ENCODE assay signal across 14 cellular contexts in the genomic region with DNA sequence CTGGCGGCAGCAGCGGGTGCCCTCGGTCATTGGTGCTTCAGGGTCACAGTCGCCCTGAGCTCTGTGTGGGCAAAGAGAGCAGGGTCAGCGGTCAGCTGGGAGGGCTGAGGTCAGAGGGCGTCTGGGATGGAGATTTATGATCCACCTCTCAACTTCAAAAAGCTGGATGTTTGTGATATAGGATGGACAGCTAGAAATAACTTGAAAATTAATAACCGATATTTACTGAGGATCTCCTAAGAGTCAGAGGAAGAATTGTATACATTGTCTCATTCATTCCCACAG. TPM values are rescaled to one million over a fixed set of nuclear protein-coding genes. Genes with fewer than 3 reads are reported as not detected.
A peak's percentile ranks its signal among the peaks of the same experiment; 100 is the strongest.
DNase-seq lines count a peak whose midpoint lies in the region; TF ChIP-seq lines count a peak whose summit lies in the region.
"Had no signal": no experiment of that assay in that cellular context is flagged by ENCODE, and none has a peak within 500 bp of the region (broad histone marks: within the 10 kb centered on the region; RNA-seq: fewer than 3 reads in every experiment).

No MANE protein-coding gene starts in this region.

- H3K27ac ChIP-seq in H9 (ENCODE audit: insufficient read length, low read depth, low read length) (no peak overlapping the region), colonic mucosa (peak overlapping the region; percentile 56), ascending aorta (no peak overlapping the region)

- H2BK20ac ChIP-seq in H9 (ENCODE audit: low read depth, low read length, poor library complexity, severe bottlenecking), result no peak overlapping the region

- H3K36me3 Mint-ChIP-seq in H9 (ENCODE audit: insufficient read depth in 1 of 3, low read depth in 3 of 3), result peaks cover 0 to 13% (median 0%) of the 10 kb centered on the region in 3 experiments; a peak in 5 of 7 replicates
- no peaks in the 10 kb centered on the region for H3K36me3 Mint-ChIP-seq in nephron (ENCODE audit: low read depth)
- no peaks in the 10 kb centered on the region for H3K36me3 Mint-ChIP-seq in activated CD4-positive, alpha-beta memory T cell treated with anti-CD3 and anti-CD28 coated beads, Interleukin-2, amount 10 ng/mL, durations not matched to agents 7 days and 5 days (ENCODE audit: low read depth)

- no peak overlapping the region for H3K9ac ChIP-seq in H9 (ENCODE audit: extremely low read depth, insufficient read length, low read length)
- peak overlapping the region in 1 of 2 donors; percentile 61 for H3K9ac ChIP-seq in colonic mucosa (ENCODE audit: low read depth in 2 of 2, low read length in 2 of 2)

- no peak overlapping the region for H3K18ac ChIP-seq in H9 (ENCODE audit: insufficient read length, low read depth, low read length)

- H2BK12ac ChIP-seq in H9 (ENCODE audit: insufficient read length, low read depth, low read length), result no peak overlapping the region

- H3K9me3 Mint-ChIP-seq in H9 (no peaks in the 10 kb centered on the region), nephron (no peaks in the 10 kb centered on the region)
- H3K9me3 Mint-ChIP-seq in activated CD4-positive, alpha-beta memory T cell treated with anti-CD3 and anti-CD28 coated beads, Interleukin-2, amount 10 ng/mL, durations not matched to agents 7 days and 5 days, result no peaks in the 10 kb centered on the region

- H3K4me1 ChIP-seq in H9 (ENCODE audit: insufficient read depth, low read length) (peaks cover 5% of the 10 kb centered on the region; the same call in 1 of the 2 replicates), colonic mucosa (peaks cover 5% of the 10 kb centered on the region), ascending aorta (no peaks in the 10 kb centered on the region)

- CTCF ChIA-PET in activated CD4-positive, alpha-beta memory T cell treated with anti-CD3 and anti-CD28 coated beads, Interleukin-2, amount 10 ng/mL, durations not matched to agents 7 days and 5 days (lab: Charles Lee), result interaction anchor here (1.5 kb wide), 1 partner anchor 9 kb away, joined by 3 read pairs; no protein-coding TSS in a partner anchor

- no peak overlapping the region for H2AFZ ChIP-seq in H9 (ENCODE audit: low read length)

- H3K4me3 ChIP-seq in colonic mucosa, result peak overlapping the region; percentile 30
- H3K4me3 ChIP-seq in ascending aorta, result no peak overlapping the region

- H3K23me2 ChIP-seq in H9 (ENCODE audit: insufficient read length, low read depth, low read length, poor library complexity, severe bottlenecking), result peaks cover 9% of the 10 kb centered on the region

- no peak overlapping the region for H3K4me2 ChIP-seq in H9 (ENCODE audit: insufficient read depth, insufficient read length, low read length)

- H3K14ac ChIP-seq in H9 (ENCODE audit: insufficient read depth, low read length), result no peak overlapping the region

- no CpG with 5 or more reads among the region's 7 CpGs for WGBS in H9 (ENCODE audit: extremely low coverage, insufficient read length, low lambda C conversion rate)

- no peak overlapping the region for H2BK120ac ChIP-seq in H9 (ENCODE audit: low read depth, low read length, poor library complexity, severe bottlenecking)

- DNase-seq in H9, result no peak
- DNase-seq in colonic mucosa, result no peak
- DNase-seq in activated CD4-positive, alpha-beta memory T cell treated with anti-CD3 and anti-CD28 coated beads, Interleukin-2, amount 10 ng/mL, durations not matched to agents 7 days and 5 days, result no peak
- no peak for DNase-seq in activated gamma-delta T cell (lab: John Stamatoyannopoulos, UW)
- no peak for DNase-seq in ascending aorta (ENCODE audit: low spot score in 2 of 2)
- DNase-seq: C1 segment of cervical spinal cord, EL, Karpas-422, MM.1S, NCI-H1105, NCI-H1694 treated with DMSO at 0.1 percent for 48 hours, NCI-H446, NCI-H748 treated with DMSO at 0.1 percent for 48 hours had no signal

- no peak overlapping the region for H3K56ac ChIP-seq in H9 (ENCODE audit: insufficient read length, low read depth, low read length)

- no peaks in the 10 kb centered on the region for H3K79me1 ChIP-seq in H9 (ENCODE audit: insufficient read depth, low read depth, low read length, poor library complexity, severe bottlenecking)

- H4K91ac ChIP-seq in H9 (ENCODE audit: insufficient read length, low read depth, low read length), result no peak overlapping the region

- no peak overlapping the region for H3T11ph ChIP-seq in H9 (ENCODE audit: low read length)

- intact Hi-C loops in colonic mucosa (cut with DNase I), result no loop called here
- intact Hi-C loops in ascending aorta (cut with DNase I), result no loop called here

- no peak overlapping the region for H4K5ac ChIP-seq in H9 (ENCODE audit: insufficient read length, low read depth, low read length)

- peak overlapping the region in 1 of 3 experiments; percentile 60; a peak in 1 of 7 replicates for H3K27ac Mint-ChIP-seq in H9
- peak overlapping the region in 1 of 3 experiments; percentile 29 for H3K27ac Mint-ChIP-seq in nephron
- no peak overlapping the region for H3K27ac Mint-ChIP-seq in activated CD4-positive, alpha-beta memory T cell treated with anti-CD3 and anti-CD28 coated beads, Interleukin-2, amount 10 ng/mL, durations not matched to agents 7 days and 5 days

- H3K4me1 Mint-ChIP-seq in H9 (peaks cover 46 to 47% of the 10 kb centered on the region in 2 experiments), nephron (peaks cover 29% of the 10 kb centered on the region)
- H3K4me1 Mint-ChIP-seq in activated CD4-positive, alpha-beta memory T cell treated with anti-CD3 and anti-CD28 coated beads, Interleukin-2, amount 10 ng/mL, durations not matched to agents 7 days and 5 days, result peaks cover 15% of the 10 kb centered on the region

- peaks cover 2% of the 10 kb centered on the region; the same call in 1 of the 2 replicates for H3K79me2 ChIP-seq in H9 (ENCODE audit: insufficient read depth, low read length)

- no peak overlapping the region for H3K4ac ChIP-seq in H9 (ENCODE audit: low read depth, low read length)

- POLR2A ChIA-PET in activated CD4-positive, alpha-beta memory T cell treated with anti-CD3 and anti-CD28 coated beads, Interleukin-2, amount 10 ng/mL, durations not matched to agents 7 days and 5 days (lab: Charles Lee), result interaction anchor here (1.0 to 2.8 kb wide), 2 partner anchors 10 to 109 kb away, joined by 4 to 7 read pairs; partner anchors contain the start of gene SRP9

- H3K4me3 Mint-ChIP-seq in H9, result peak overlapping the region; percentile 44 to 60; a peak in 4 of 5 replicates
- peak overlapping the region; percentile 25 to 49 (median 34) for H3K4me3 Mint-ChIP-seq in nephron
- no peak overlapping the region for H3K4me3 Mint-ChIP-seq in activated CD4-positive, alpha-beta memory T cell treated with anti-CD3 and anti-CD28 coated beads, Interleukin-2, amount 10 ng/mL, durations not matched to agents 7 days and 5 days

- no peak overlapping the region for H3K23ac ChIP-seq in H9 (ENCODE audit: insufficient read length, low read depth, low read length)

- H2BK5ac ChIP-seq in H9 (ENCODE audit: insufficient read length, low read length), result no peak overlapping the region

- no peak overlapping the region for H2AK5ac ChIP-seq in H9 (ENCODE audit: insufficient read length, low read length)

- H3K27me3 ChIP-seq in H9 (ENCODE audit: insufficient read depth, low read length) (no peaks in the 10 kb centered on the region), colonic mucosa (no peaks in the 10 kb centered on the region), ascending aorta (no peaks in the 10 kb centered on the region)

- no peak overlapping the region for H2BK15ac ChIP-seq in H9 (ENCODE audit: low read depth, low read length)

- H3K36me3 ChIP-seq in colonic mucosa (no peaks in the 10 kb centered on the region), ascending aorta (no peaks in the 10 kb centered on the region)

- TF ChIP-seq CTCF in H9 (conservative IDR thresholded peaks at IDR 0.05), result no peak
- no peak for TF ChIP-seq CTCF in colonic mucosa (IDR thresholded peaks at IDR 0.05)
- TF ChIP-seq CTCF in nephron (IDR thresholded peaks at IDR 0.05; ENCODE audit: unreplicated experiment in 3 of 3), result no peak
- no peak for TF ChIP-seq CTCF in ascending aorta (IDR thresholded peaks at IDR 0.05)

- H4K8ac ChIP-seq in H9 (replicated peaks; ENCODE audit: insufficient read length, low read depth, low read length), result no peak overlapping the region

- H4K20me1 ChIP-seq in H9 (ENCODE audit: control insufficient read depth, insufficient read depth, insufficient read length), result no peaks in the 10 kb centered on the region

- peaks cover 4% of the 10 kb centered on the region for H3K27me3 Mint-ChIP-seq in H9 (ENCODE audit: low read depth)
- no peaks in the 10 kb centered on the region for H3K27me3 Mint-ChIP-seq in nephron (ENCODE audit: low read depth)
- peaks cover 11% of the 10 kb centered on the region for H3K27me3 Mint-ChIP-seq in activated CD4-positive, alpha-beta memory T cell treated with anti-CD3 and anti-CD28 coated beads, Interleukin-2, amount 10 ng/mL, durations not matched to agents 7 days and 5 days

- H3K9me3 ChIP-seq in H9 (ENCODE audit: control insufficient read depth, low read depth, low read length) (no peaks in the 10 kb centered on the region), colonic mucosa (no peaks in the 10 kb centered on the region), ascending aorta (no peaks in the 10 kb centered on the region)

RNA-seq across cellular contexts. Expression of gene LEFTY1, which starts 2.0 kb away (rescaled TPM):
- total RNA-seq in H9 (2021) (102 and 107 TPM in 2 replicates), colonic mucosa (100 to 1,000 TPM; 201 to 211 TPM), ascending aorta (not detected)
- total RNA-seq in activated CD4-positive, alpha-beta memory T cell treated with anti-CD3 and anti-CD28 coated beads, Interleukin-2, amount 10 ng/mL, durations not matched to agents 7 days and 5 days, result not detected

RNA-seq across cellular contexts. Expression of gene TMEM63A, which starts 4.8 kb away (rescaled TPM):
- total RNA-seq in H9 (2021) (75.7 and 80.7 TPM in 2 replicates), colonic mucosa (100 to 1,000 TPM; 124 to 165 TPM), ascending aorta (41.3 TPM)
- 100 to 1,000 TPM; 126 to 127 TPM for total RNA-seq in activated CD4-positive, alpha-beta memory T cell treated with anti-CD3 and anti-CD28 coated beads, Interleukin-2, amount 10 ng/mL, durations not matched to agents 7 days and 5 days

RNA-seq across cellular contexts. Expression of gene PYCR2, which starts 37.1 kb away (rescaled TPM):
- total RNA-seq in H9 (2021), result 104 TPM in 2 replicates
- 10 to 100 TPM; 34.0 to 61.6 TPM for total RNA-seq in colonic mucosa
- 100 to 1,000 TPM; 101 to 105 TPM for total RNA-seq in activated CD4-positive, alpha-beta memory T cell treated with anti-CD3 and anti-CD28 coated beads, Interleukin-2, amount 10 ng/mL, durations not matched to agents 7 days and 5 days
- total RNA-seq in ascending aorta, result 126 TPM

RNA-seq across cellular contexts. Expression of gene LEFTY2, which starts 54.0 kb away (rescaled TPM):
- total RNA-seq in H9 (2021) (16.3 and 16.9 TPM in 2 replicates), colonic mucosa (under 1 TPM; 0.12 to 0.53 TPM), ascending aorta (2.6 TPM)
- not detected for total RNA-seq in activated CD4-positive, alpha-beta memory T cell treated with anti-CD3 and anti-CD28 coated beads, Interleukin-2, amount 10 ng/mL, durations not matched to agents 7 days and 5 days

Comparison
In these comparisons a context has a peak if more than half of its experiments do, and no peak if none do; other contexts are left out.
1. RNA of gene LEFTY1, which starts 2.0 kb away (total RNA-seq): 201 to 211 TPM in colonic mucosa and 102 to 107 TPM in H9; not detected in activated CD4-positive, alpha-beta memory T cell treated with anti-CD3 and anti-CD28 coated beads, Interleukin-2, amount 10 ng/mL, durations not matched to agents 7 days and 5 days and not detected in ascending aorta (single experiment); every median in the first group is over 100 times any median in the second.